24 cellular contexts compared by ENCODE assay signal in the genomic region with DNA sequence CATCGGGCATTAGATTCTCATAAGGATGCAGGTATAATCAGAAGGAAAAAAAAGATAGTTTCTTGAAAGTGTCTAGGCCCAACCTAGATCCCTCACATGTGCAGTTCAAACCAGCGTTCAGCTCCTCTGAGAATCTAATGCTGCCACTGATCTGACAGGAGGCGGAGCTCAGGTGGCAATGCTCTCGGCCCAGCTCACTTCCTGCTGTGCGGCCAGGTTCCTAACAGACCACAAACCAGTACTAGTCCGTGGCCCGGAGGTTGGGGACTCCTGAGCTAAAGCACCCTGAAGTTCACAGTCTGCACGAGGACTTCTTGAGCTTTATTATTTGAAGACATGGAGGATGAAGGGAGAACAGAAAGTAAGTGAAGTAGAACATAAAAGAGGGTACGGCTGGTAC. TPM values are rescaled to one million over a fixed set of nuclear protein-coding genes. Genes with fewer than 3 reads are reported as not detected.
A peak's percentile ranks its signal among the peaks of the same experiment; 100 is the strongest.
DNase-seq lines count a peak whose midpoint lies in the region; ATAC-seq and TF ChIP-seq lines count a peak whose summit lies in the region.
"Had no signal": no experiment of that assay in that cellular context is flagged by ENCODE, and none has a peak within 500 bp of the region (broad histone marks: within the 10 kb centered on the region; RNA-seq: fewer than 3 reads in every experiment).

No MANE protein-coding gene starts in this region.

- no peaks in the 10 kb centered on the region for H3K4me1 ChIP-seq in heart left ventricle
- H3K4me1 ChIP-seq: thyroid gland had no signal

- peaks cover 11% of the 10 kb centered on the region for H3K36me3 Mint-ChIP-seq in activated naive CD8-positive, alpha-beta T cell treated with anti-CD3 and anti-CD28 coated beads, Interleukin-2, amount 10 ng/mL, durations not matched to agents 7 days and 5 days

- H3K27ac ChIP-seq in RWPE1: 0 out of 2 replicates have a peak overlapping the region, but pooled peaks have one; percentile 19
- no peak overlapping the region for H3K27ac ChIP-seq in heart left ventricle
- H3K27ac ChIP-seq: cardiac muscle cell, thyroid gland had no signal

- TF ChIP-seq CTCF in RWPE1 (conservative IDR thresholded peaks at IDR 0.05; ENCODE audit: low read depth) (no peak), heart left ventricle (IDR thresholded peaks at IDR 0.05) (no peak)

- POLR2A ChIA-PET in RWPE1 (lab: Yijun Ruan, JAX; ENCODE audit: low non-redundant PET): no interaction called here
- POLR2A ChIA-PET in activated naive CD8-positive, alpha-beta T cell treated with anti-CD3 and anti-CD28 coated beads, Interleukin-2, amount 10 ng/mL, durations not matched to agents 7 days and 5 days (lab: Charles Lee): interaction anchor here (0.6 to 1.1 kb wide), 4 partner anchors 14 to 148 kb away, joined by 3 to 5 read pairs (median 4); partner anchors contain the start of genes ALKBH5, SMCR8 and TOP3A

- H3K36me3 ChIP-seq in heart left ventricle: peaks cover 0 to 92% (median 61%) of the 10 kb centered on the region in 9 donors

- no peaks in the 10 kb centered on the region for H3K9me3 ChIP-seq in heart left ventricle
- H3K9me3 ChIP-seq: thyroid gland had no signal

- peak; percentile 76 for ATAC-seq in stimulated activated naive CD8-positive, alpha-beta T cell treated with anti-CD3 and anti-CD28 coated beads, Interleukin-15, amount 100 ng/mL, for 72 hours
- ATAC-seq in stimulated activated naive CD8-positive, alpha-beta T cell treated with anti-CD3 and anti-CD28 coated beads, Interleukin-15, Interleukin-2, amounts not matched to agents 100 U/mL and 50 U/mL, for 24 hours: no peak
- peak; percentile 77 for ATAC-seq in activated naive CD8-positive, alpha-beta T cell treated with anti-CD3 and anti-CD28 coated beads, Interleukin-2, amount 10 ng/mL, durations not matched to agents 7 days and 5 days (ENCODE audit: low read depth)
- ATAC-seq in heart left ventricle: no peak
- no peak for ATAC-seq in GM19452 (IDR thresholded peaks at IDR 0.05; ENCODE audit: unreplicated experiment)
- ATAC-seq: GM12878 had no signal

- CTCF ChIA-PET in RWPE1 (lab: Yijun Ruan, JAX): interaction anchor here (0.5 kb wide), 1 partner anchor 45 kb away, joined by 4 read pairs; no protein-coding TSS in a partner anchor

- H3K27me3 Mint-ChIP-seq in stimulated activated naive CD8-positive, alpha-beta T cell treated with anti-CD3 and anti-CD28 coated beads, Interleukin-15, amount 100 ng/mL, for 72 hours: no peaks in the 10 kb centered on the region
- no peaks in the 10 kb centered on the region for H3K27me3 Mint-ChIP-seq in activated naive CD8-positive, alpha-beta T cell treated with anti-CD3 and anti-CD28 coated beads, Interleukin-2, amount 10 ng/mL, durations not matched to agents 7 days and 5 days
- H3K27me3 Mint-ChIP-seq: memory B cell had no signal

- TF ChIP-seq POLR2A in heart left ventricle (IDR thresholded peaks at IDR 0.05): no peak

- intact Hi-C loops in heart left ventricle (cut with DNase I): no loop called here

- no peaks in the 10 kb centered on the region for H3K9me3 Mint-ChIP-seq in stimulated activated naive CD8-positive, alpha-beta T cell treated with anti-CD3 and anti-CD28 coated beads, Interleukin-15, amount 100 ng/mL, for 72 hours
- H3K9me3 Mint-ChIP-seq in activated naive CD8-positive, alpha-beta T cell treated with anti-CD3 and anti-CD28 coated beads, Interleukin-2, amount 10 ng/mL, durations not matched to agents 7 days and 5 days: no peaks in the 10 kb centered on the region
- H3K9me3 Mint-ChIP-seq: memory B cell had no signal

- WGBS in heart left ventricle, 4 donors: 88 to 92% (median 90%) methylated on average over 9 of the region's 9 CpGs

- H3K27ac Mint-ChIP-seq in stimulated activated naive CD8-positive, alpha-beta T cell treated with anti-CD3 and anti-CD28 coated beads, Interleukin-15, amount 100 ng/mL, for 72 hours: peak overlapping the region; percentile 47 to 85
- H3K27ac Mint-ChIP-seq in activated naive CD8-positive, alpha-beta T cell treated with anti-CD3 and anti-CD28 coated beads, Interleukin-2, amount 10 ng/mL, durations not matched to agents 7 days and 5 days: peak overlapping the region; percentile 90
- H3K27ac Mint-ChIP-seq: memory B cell had no signal

- H3K27me3 ChIP-seq in heart left ventricle: no peaks in the 10 kb centered on the region
- H3K27me3 ChIP-seq: cardiac muscle cell, thyroid gland had no signal

- peak in 1 of 2 donors; percentile 32 for DNase-seq in stimulated activated naive CD8-positive, alpha-beta T cell treated with anti-CD3 and anti-CD28 coated beads, Interleukin-15, amount 100 ng/mL, for 72 hours
- no peak for DNase-seq in stimulated activated naive CD8-positive, alpha-beta T cell treated with anti-CD3 and anti-CD28 coated beads, Interleukin-15, Interleukin-2, amounts not matched to agents 100 U/mL and 50 U/mL, for 24 hours
- DNase-seq in RWPE1 (ENCODE audit: low spot score) (no peak), heart left ventricle (no peak)
- no peak for DNase-seq in activated naive CD8-positive, alpha-beta T cell treated with anti-CD3 and anti-CD28 coated beads, Interleukin-2, amount 10 ng/mL, durations not matched to agents 7 days and 5 days
- DNase-seq in stimulated activated CD8-positive, alpha-beta memory T cell treated with anti-CD3 and anti-CD28 coated beads, Interleukin-4, amount 100 ng/mL, for 48 hours: no peak
- DNase-seq: activated CD4-positive, CD25-positive, alpha-beta regulatory T cell treated with anti-CD3 and anti-CD28 coated beads, Interleukin-2, amount 50 U/mL, for 72 hours; COR-L47; DND-41; left cardiac atrium; MV-4-11; NCI-H1694 treated with DMSO at 0.1 percent for 48 hours; NCI-H69; Right ventricle myocardium superior; stimulated activated CD4-positive, alpha-beta T cell treated with anti-CD3 and anti-CD28 coated beads, Interleukin-2, amount 100 ng/mL, for 48 hours; stimulated activated naive CD4-positive, alpha-beta T cell treated with Interleukin-2 at 50 U/mL for 16 hours; thyroid gland had no signal

- H3K4me3 Mint-ChIP-seq in stimulated activated naive CD8-positive, alpha-beta T cell treated with anti-CD3 and anti-CD28 coated beads, Interleukin-15, amount 100 ng/mL, for 72 hours: no peak overlapping the region
- peak overlapping the region; percentile 75 for H3K4me3 Mint-ChIP-seq in activated naive CD8-positive, alpha-beta T cell treated with anti-CD3 and anti-CD28 coated beads, Interleukin-2, amount 10 ng/mL, durations not matched to agents 7 days and 5 days
- H3K4me3 Mint-ChIP-seq: memory B cell had no signal

- H3K4me1 Mint-ChIP-seq in stimulated activated naive CD8-positive, alpha-beta T cell treated with anti-CD3 and anti-CD28 coated beads, Interleukin-15, amount 100 ng/mL, for 72 hours: peaks cover 18% of the 10 kb centered on the region
- peaks cover 16% of the 10 kb centered on the region for H3K4me1 Mint-ChIP-seq in activated naive CD8-positive, alpha-beta T cell treated with anti-CD3 and anti-CD28 coated beads, Interleukin-2, amount 10 ng/mL, durations not matched to agents 7 days and 5 days
- H3K4me1 Mint-ChIP-seq: memory B cell had no signal

- no peak overlapping the region for H3K4me3 ChIP-seq in heart left ventricle
- H3K4me3 ChIP-seq: cardiac muscle cell, GM12878, smooth muscle cell, thyroid gland had no signal

RNA-seq across cellular contexts. Expression of gene SMCR8, which starts 16.8 kb away (rescaled TPM):
- 10 to 100 TPM; 34.5 to 35.2 TPM for total RNA-seq in activated naive CD8-positive, alpha-beta T cell treated with anti-CD3 and anti-CD28 coated beads, Interleukin-2, amount 10 ng/mL, durations not matched to agents 7 days and 5 days
- total RNA-seq in heart left ventricle: 10 to 100 TPM in 8 of 9 donors, 1 to 10 TPM in 1; 9.7 to 17.6 (median 13.1) TPM
- 10 to 100 TPM in 1 of 2 donors, 1 to 10 TPM in 1; 2.9 to 10.7 TPM for polyA plus RNA-seq in heart left ventricle

RNA-seq across cellular contexts. Expression of gene TOP3A, which starts 17.1 kb away (rescaled TPM):
- 10 to 100 TPM; 61.5 to 61.7 TPM for total RNA-seq in activated naive CD8-positive, alpha-beta T cell treated with anti-CD3 and anti-CD28 coated beads, Interleukin-2, amount 10 ng/mL, durations not matched to agents 7 days and 5 days
- 10 to 100 TPM in 8 of 9 donors, 1 to 10 TPM in 1; 9.4 to 26.1 (median 12.8) TPM for total RNA-seq in heart left ventricle
- 10 to 100 TPM in 1 of 2 donors, 1 to 10 TPM in 1; 9.7 to 14.8 TPM for polyA plus RNA-seq in heart left ventricle

RNA-seq across cellular contexts. Expression of gene SHMT1, which starts 31.5 kb away (rescaled TPM):
- total RNA-seq in activated naive CD8-positive, alpha-beta T cell treated with anti-CD3 and anti-CD28 coated beads, Interleukin-2, amount 10 ng/mL, durations not matched to agents 7 days and 5 days: 10 to 100 TPM; 45.4 to 48.1 TPM
- 10 to 100 TPM in 2 of 9 donors, 1 to 10 TPM in 7; 3.8 to 15.5 (median 8.6) TPM for total RNA-seq in heart left ventricle
- polyA plus RNA-seq in heart left ventricle: 1 to 10 TPM; 5.1 to 7.1 TPM

RNA-seq across cellular contexts. Expression of gene EVPLL, which starts 45.7 kb away (rescaled TPM):
- not detected for total RNA-seq in activated naive CD8-positive, alpha-beta T cell treated with anti-CD3 and anti-CD28 coated beads, Interleukin-2, amount 10 ng/mL, durations not matched to agents 7 days and 5 days
- total RNA-seq in heart left ventricle: not detected
- not detected for polyA plus RNA-seq in heart left ventricle
- total RNA-seq: cardiac muscle cell, GM12878, left cardiac atrium, myocyte, osteoblast, Right ventricle myocardium superior, smooth muscle cell had no signal
- polyA plus RNA-seq: cardiac muscle cell, GM12878, smooth muscle cell had no signal

Comparison
In these comparisons a context has a peak if more than half of its experiments do, and no peak if none do; other contexts are left out.
1. ATAC-seq: peak in stimulated activated naive CD8-positive, alpha-beta T cell treated with anti-CD3 and anti-CD28 coated beads, Interleukin-15, amount 100 ng/mL, for 72 hours (single experiment) and activated naive CD8-positive, alpha-beta T cell treated with anti-CD3 and anti-CD28 coated beads, Interleukin-2, amount 10 ng/mL, durations not matched to agents 7 days and 5 days (single experiment); none in stimulated activated naive CD8-positive, alpha-beta T cell treated with anti-CD3 and anti-CD28 coated beads, Interleukin-15, Interleukin-2, amounts not matched to agents 100 U/mL and 50 U/mL, for 24 hours (single experiment), heart left ventricle (0 of 4) and GM19452 (single experiment).